Comparison of ENCODE assay signal across 19 cellular contexts in the genomic region with DNA sequence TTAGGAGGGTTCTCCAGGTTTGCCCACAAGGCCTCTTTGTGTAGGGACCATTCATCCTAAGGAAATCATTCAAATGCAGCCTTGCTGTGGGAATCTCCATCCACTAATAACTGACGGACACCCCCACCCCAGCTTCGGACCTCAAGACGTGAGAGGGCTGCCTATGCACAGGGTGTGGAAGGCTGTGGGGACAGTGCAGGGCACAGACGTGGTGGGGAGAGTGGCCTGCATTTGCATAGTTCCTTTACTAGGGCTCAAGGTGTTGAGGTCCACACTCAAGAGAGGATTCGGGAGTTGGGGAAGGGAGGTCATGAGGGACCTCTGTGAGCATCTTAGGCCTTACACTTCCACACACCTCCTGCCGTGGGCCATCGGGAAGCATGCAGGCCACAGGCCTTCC. TPM values are rescaled to one million over a fixed set of nuclear protein-coding genes. Genes with fewer than 3 reads are reported as not detected.
DNase-seq lines count a peak whose midpoint lies in the region; ATAC-seq and TF ChIP-seq lines count a peak whose summit lies in the region.
"Had no signal": no experiment of that assay in that cellular context is flagged by ENCODE, and none has a peak within 500 bp of the region (broad histone marks: within the 10 kb centered on the region; RNA-seq: fewer than 3 reads in every experiment).

No MANE protein-coding gene starts in this region.

- H3K27ac ChIP-seq in heart right ventricle (peak overlapping the region in 9 of 10 donors; percentile 10 to 76 (median 16)), ascending aorta (peak overlapping the region; percentile 8 to 26), right atrium auricular region (peak overlapping the region; percentile 18 to 27), stomach (peak overlapping the region; percentile 1 to 65 (median 42))
- H3K27ac ChIP-seq: GM23248 had no signal

- no peaks in the 10 kb centered on the region for H3K9me3 ChIP-seq in heart right ventricle
- no peaks in the 10 kb centered on the region for H3K9me3 ChIP-seq in ascending aorta
- no peaks in the 10 kb centered on the region for H3K9me3 ChIP-seq in right atrium auricular region
- no peaks in the 10 kb centered on the region for H3K9me3 ChIP-seq in stomach

- no peak overlapping the region for H3K27ac Mint-ChIP-seq in T-helper 2 cell treated with Interferon-gamma antibody and Interleukin-4, amounts not matched to agents 5 μg/mL and 100 μg/mL, for 36 hours

- WGBS in heart right ventricle, 2 donors, result 86 to 92% methylated on average over 7 of the region's 7 CpGs
- 80 to 91% (median 90%) methylated on average over 7 of the region's 7 CpGs for WGBS in stomach, 5 donors

- H3K36me3 ChIP-seq in heart right ventricle (peaks cover 0 to 91% (median 59%) of the 10 kb centered on the region in 9 donors), ascending aorta (peaks cover 31 to 73% of the 10 kb centered on the region in 2 donors), right atrium auricular region (peaks cover 69% of the 10 kb centered on the region), stomach (peaks cover 38 to 76% (median 71%) of the 10 kb centered on the region in 4 donors)

- H3K4me1 ChIP-seq in heart right ventricle (peaks cover 13 to 90% (median 42%) of the 10 kb centered on the region in 9 donors), ascending aorta (peaks cover 7 to 19% of the 10 kb centered on the region in 2 donors), right atrium auricular region (peaks cover 0 to 34% of the 10 kb centered on the region in 2 donors), stomach (peaks cover 28 to 64% (median 51%) of the 10 kb centered on the region in 4 donors)

- H3K36me3 Mint-ChIP-seq in T-helper 2 cell treated with Interferon-gamma antibody and Interleukin-4, amounts not matched to agents 5 μg/mL and 100 μg/mL, for 36 hours (ENCODE audit: low read depth), result no peaks in the 10 kb centered on the region

- TF ChIP-seq CTCF in heart right ventricle (IDR thresholded peaks at IDR 0.05), result no peak
- no peak for TF ChIP-seq CTCF in ascending aorta (IDR thresholded peaks at IDR 0.05)
- TF ChIP-seq CTCF in right atrium auricular region (IDR thresholded peaks at IDR 0.05), result no peak
- no peak for TF ChIP-seq CTCF in stomach (IDR thresholded peaks at IDR 0.05)

- H3K4me1 Mint-ChIP-seq in T-helper 2 cell treated with Interferon-gamma antibody and Interleukin-4, amounts not matched to agents 5 μg/mL and 100 μg/mL, for 36 hours (ENCODE audit: low read depth), result no peaks in the 10 kb centered on the region

- intact Hi-C loops in heart right ventricle (cut with DNase I), result loop anchor here in 4 of 10 donors (5.0 to 10.0 kb wide), 2 partner anchors 78 to 194 kb away; partner anchors contain the start of gene CD300LG (in 1 of the 4)
- intact Hi-C loops in Right ventricle myocardium inferior (cut with DNase I), result no loop called here
- intact Hi-C loops in ascending aorta (cut with DNase I), result no loop called here
- intact Hi-C loops in stomach (cut with DNase I; ENCODE audit: low total_unique reads), result no loop called here

- peak in 4 of 8 donors; percentile 3 to 33 (median 5) for ATAC-seq in heart right ventricle
- no peak for ATAC-seq in Right ventricle myocardium inferior
- ATAC-seq in GM21367 (IDR thresholded peaks at IDR 0.05; ENCODE audit: unreplicated experiment), result no peak

- H3K27me3 Mint-ChIP-seq in T-helper 2 cell treated with Interferon-gamma antibody and Interleukin-4, amounts not matched to agents 5 μg/mL and 100 μg/mL, for 36 hours (ENCODE audit: low read depth), result no peaks in the 10 kb centered on the region

- H3K9me3 Mint-ChIP-seq in T-helper 2 cell treated with Interferon-gamma antibody and Interleukin-4, amounts not matched to agents 5 μg/mL and 100 μg/mL, for 36 hours, result no peaks in the 10 kb centered on the region

- no peak overlapping the region for H3K4me3 Mint-ChIP-seq in T-helper 2 cell treated with Interferon-gamma antibody and Interleukin-4, amounts not matched to agents 5 μg/mL and 100 μg/mL, for 36 hours

- DNase-seq in heart right ventricle (no peak), Right ventricle myocardium inferior (ENCODE audit: missing footprints) (no peak), ascending aorta (ENCODE audit: low spot score in 2 of 2) (no peak), right atrium auricular region (ENCODE audit: low spot score) (no peak), stomach (no peak), NCI-H69 (lab: John Stamatoyannopoulos, UW) (no peak)
- no peak for DNase-seq in T-helper 2 cell treated with Interferon-gamma antibody and Interleukin-4, amounts not matched to agents 5 μg/mL and 100 μg/mL, for 36 hours (ENCODE audit: low spot score)
- DNase-seq: DND-41, GM23248, HCEC 1CT, NCI-H1417, NCI-H1930, NCI-H2171, SHP77 treated with DMSO at 0.1 percent for 48 hours had no signal

- no peak for TF ChIP-seq EP300 in stomach (IDR thresholded peaks at IDR 0.05)

- H3K27me3 ChIP-seq in heart right ventricle, result no peaks in the 10 kb centered on the region
- H3K27me3 ChIP-seq in ascending aorta, result no peaks in the 10 kb centered on the region
- H3K27me3 ChIP-seq in right atrium auricular region, result no peaks in the 10 kb centered on the region
- no peaks in the 10 kb centered on the region for H3K27me3 ChIP-seq in stomach

- H3K4me3 ChIP-seq in heart right ventricle (no peak overlapping the region), ascending aorta (no peak overlapping the region), right atrium auricular region (no peak overlapping the region), stomach (no peak overlapping the region)
- H3K4me3 ChIP-seq: GM23248 had no signal

- no peak for TF ChIP-seq POLR2A in stomach (IDR thresholded peaks at IDR 0.05)

RNA-seq across cellular contexts. Expression of gene DUSP3, which starts 9.8 kb away (rescaled TPM):
- 100 to 1,000 TPM; 222 to 359 (median 297) TPM for total RNA-seq in heart right ventricle
- 100 to 1,000 TPM; 119 to 371 TPM for polyA plus RNA-seq in heart right ventricle
- 260 TPM for total RNA-seq in Right ventricle myocardium inferior
- 70.5 TPM for total RNA-seq in ascending aorta
- total RNA-seq in right atrium auricular region, result 100 to 1,000 TPM; 151 to 175 TPM
- 10 to 100 TPM; 33.0 to 97.8 (median 88.8) TPM for total RNA-seq in stomach
- 10 to 100 TPM; 49.8 to 62.3 (median 51.7) TPM for polyA plus RNA-seq in stomach

RNA-seq across cellular contexts. Expression of gene SOST, which starts 10.4 kb away (rescaled TPM):
- total RNA-seq in heart right ventricle (under 1 TPM in 1 of 10 donors, not detected in 9; 0.14 TPM), Right ventricle myocardium inferior (not detected), ascending aorta (15.1 TPM), right atrium auricular region (not detected), stomach (not detected)
- polyA plus RNA-seq in heart right ventricle (under 1 TPM in 1 of 2 donors, not detected in 1; 0.03 TPM), stomach (not detected)
- total RNA-seq: GM23248, LHCN-M2, NCI-H460 had no signal
- polyA plus RNA-seq: BJ, GM23248 had no signal

RNA-seq across cellular contexts. Expression of gene CFAP97D1, which starts 11.3 kb away (rescaled TPM):
- total RNA-seq in heart right ventricle (under 1 TPM in 3 of 10 donors, not detected in 7; 0.07 to 0.09 (median 0.09) TPM), Right ventricle myocardium inferior (not detected), ascending aorta (not detected), right atrium auricular region (not detected), stomach (not detected)
- polyA plus RNA-seq in heart right ventricle (not detected), stomach (not detected)
- total RNA-seq: A172, GM23248, NCI-H460 had no signal
- polyA plus RNA-seq: BJ, GM23248 had no signal

Comparison
In these comparisons a context has a peak if more than half of its experiments do, and no peak if none do; other contexts are left out.
1. RNA of gene SOST, which starts 10.4 kb away (total RNA-seq): 15.1 TPM in ascending aorta (single experiment); not detected in right atrium auricular region, 0.14 TPM in heart right ventricle, not detected in Right ventricle myocardium inferior (single experiment) and not detected in stomach; every median in the first group is over 10 times any median in the second.
2. Peak in every context shown above with its lines, with median percentiles within 50 percentile points of each other: H3K27ac ChIP-seq.